Comparison of ENCODE assay signal across 8 cellular contexts in the genomic region with DNA sequence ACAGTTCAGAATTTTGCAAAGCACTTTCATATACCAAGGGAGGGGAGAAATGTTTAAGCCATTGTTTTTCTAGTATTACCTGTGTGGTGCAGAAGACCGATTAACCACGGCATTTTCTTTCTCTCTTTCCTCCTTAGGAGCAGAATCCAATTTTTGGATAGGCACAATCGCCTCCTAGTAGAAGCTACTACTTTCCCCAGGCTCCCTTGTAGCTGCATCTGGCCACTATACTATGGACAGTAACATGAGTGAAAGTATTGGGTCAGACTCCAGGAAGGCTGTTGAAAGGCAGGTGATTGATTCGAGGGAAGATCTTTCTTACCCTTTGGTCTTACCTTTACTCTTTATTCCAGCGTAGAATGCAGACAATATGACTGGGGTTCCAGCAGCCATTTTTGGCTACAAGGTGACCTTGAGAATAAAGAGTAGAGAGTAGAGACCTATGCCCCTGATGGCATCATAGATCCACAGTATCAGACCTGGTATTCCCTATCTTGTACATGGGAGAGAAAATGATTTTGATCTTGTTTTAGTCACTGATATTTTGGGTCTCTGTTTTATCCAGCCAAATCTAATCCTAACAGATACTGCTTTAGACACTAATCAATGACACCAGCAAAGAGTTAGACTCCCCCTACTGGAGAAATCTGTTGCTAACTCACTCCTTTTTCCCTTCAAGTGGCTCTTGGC.
DNase-seq lines count a peak whose midpoint lies in the region; ATAC-seq and TF ChIP-seq lines count a peak whose summit lies in the region.

No MANE protein-coding gene starts in this region.

- H3K27me3 ChIP-seq in GM23338 (ENCODE audit: insufficient read depth) (no peaks in the 10 kb centered on the region), testis (no peaks in the 10 kb centered on the region)

- intact Hi-C loops in testis (cut with DNase I; ENCODE audit: low total_unique reads) = no loop called here

- TF ChIP-seq CTCF in GM23338 (conservative IDR thresholded peaks at IDR 0.05; ENCODE audit: low read depth in 2 of 2) = peak; percentile 76 to 93
- TF ChIP-seq CTCF in testis (IDR thresholded peaks at IDR 0.05) = peak in 2 of 3 experiments; percentile 18 to 60

- H3K9me3 Mint-ChIP-seq in GM23338 = no peaks in the 10 kb centered on the region
- no peaks in the 10 kb centered on the region for H3K9me3 Mint-ChIP-seq in activated CD8-positive, alpha-beta T cell treated with anti-CD3 and anti-CD28 coated beads, Interleukin-2, amount 10 ng/mL, durations not matched to agents 7 days and 5 days (ENCODE audit: insufficient read depth)
- no peaks in the 10 kb centered on the region for H3K9me3 Mint-ChIP-seq in immature natural killer cell

- 90 to 94% methylated on average over 5 of the region's 5 CpGs for WGBS in testis, 2 donors

- CTCF ChIA-PET in activated CD8-positive, alpha-beta T cell treated with anti-CD3 and anti-CD28 coated beads, Interleukin-2, amount 10 ng/mL, durations not matched to agents 7 days and 5 days (lab: Charles Lee) = interaction anchor here (0.6 to 13.4 kb wide), 22 partner anchors 8 to 481 kb away, joined by 3 to 160 read pairs (median 5); no protein-coding TSS in a partner anchor

- no peaks in the 10 kb centered on the region for H3K79me2 ChIP-seq in GM23338 (replicated peaks; ENCODE audit: insufficient read depth)

- ATAC-seq in GM23338 = peak; percentile 85
- peak; percentile 88 for ATAC-seq in activated CD8-positive, alpha-beta T cell treated with anti-CD3 and anti-CD28 coated beads, Interleukin-2, amount 10 ng/mL, durations not matched to agents 7 days and 5 days

- H2AFZ ChIP-seq in GM23338 = 0 out of 2 replicates have a peak overlapping the region, but pooled peaks have one; percentile 49

- H3K9me2 ChIP-seq in GM23338 (ENCODE audit: insufficient read depth) = peaks cover 11% of the 10 kb centered on the region; the same call in 1 of the 2 replicates

- H4K20me1 ChIP-seq in GM23338 (replicated peaks; ENCODE audit: insufficient read depth) = no peaks in the 10 kb centered on the region

- peak; percentile 39 for DNase-seq in DMS79 treated with DMSO at 0.1 percent for 48 hours (lab: John Stamatoyannopoulos, UW)
- no peak for DNase-seq in DMS79 (lab: John Stamatoyannopoulos, UW)
- DNase-seq in GM23338 (ENCODE audit: low spot score) = peak; percentile 86
- peak; percentile 9 for DNase-seq in NCI-H187 treated with DMSO at 0.1 percent for 48 hours (lab: John Stamatoyannopoulos, UW)
- DNase-seq in activated CD8-positive, alpha-beta T cell treated with anti-CD3 and anti-CD28 coated beads, Interleukin-2, amount 10 ng/mL, durations not matched to agents 7 days and 5 days = peak; percentile 50
- DNase-seq in immature natural killer cell = peak; percentile 51 to 62 (median 58)
- DNase-seq in testis = no peak
- DNase-seq in NCI-H2171 (lab: John Stamatoyannopoulos, UW) = no peak

- no peaks in the 10 kb centered on the region for H3F3A ChIP-seq in GM23338 (replicated peaks; ENCODE audit: low read depth)

- H3K27ac Mint-ChIP-seq in GM23338 = peak overlapping the region; percentile 82; the same call in 1 of the 2 replicates
- peak overlapping the region; percentile 51 for H3K27ac Mint-ChIP-seq in activated CD8-positive, alpha-beta T cell treated with anti-CD3 and anti-CD28 coated beads, Interleukin-2, amount 10 ng/mL, durations not matched to agents 7 days and 5 days
- H3K27ac Mint-ChIP-seq in immature natural killer cell = peak overlapping the region in 2 of 6 donors; percentile 5 to 79

- H3K4me1 Mint-ChIP-seq in GM23338 (peaks cover 10% of the 10 kb centered on the region), immature natural killer cell (peaks cover 8 to 13% of the 10 kb centered on the region in 2 donors)
- peaks cover 19% of the 10 kb centered on the region for H3K4me1 Mint-ChIP-seq in activated CD8-positive, alpha-beta T cell treated with anti-CD3 and anti-CD28 coated beads, Interleukin-2, amount 10 ng/mL, durations not matched to agents 7 days and 5 days (ENCODE audit: low read depth)

- no peak overlapping the region for H3K4me2 ChIP-seq in GM23338

- H3K27ac ChIP-seq in GM23338 (ENCODE audit: low read depth) (no peak overlapping the region), testis (no peak overlapping the region)

- H3K27me3 Mint-ChIP-seq in GM23338 (ENCODE audit: insufficient read depth, low read depth, poor library complexity) (peaks cover 5% of the 10 kb centered on the region), immature natural killer cell (ENCODE audit: low read depth in 3 of 3) (peaks cover 0 to 6% (median 2%) of the 10 kb centered on the region in 3 donors)
- no peaks in the 10 kb centered on the region for H3K27me3 Mint-ChIP-seq in activated CD8-positive, alpha-beta T cell treated with anti-CD3 and anti-CD28 coated beads, Interleukin-2, amount 10 ng/mL, durations not matched to agents 7 days and 5 days (ENCODE audit: low read depth)

- no peak overlapping the region for H3K4me3 Mint-ChIP-seq in GM23338
- H3K4me3 Mint-ChIP-seq in activated CD8-positive, alpha-beta T cell treated with anti-CD3 and anti-CD28 coated beads, Interleukin-2, amount 10 ng/mL, durations not matched to agents 7 days and 5 days = no peak overlapping the region
- H3K4me3 Mint-ChIP-seq in immature natural killer cell = no peak overlapping the region

- POLR2A ChIA-PET in activated CD8-positive, alpha-beta T cell treated with anti-CD3 and anti-CD28 coated beads, Interleukin-2, amount 10 ng/mL, durations not matched to agents 7 days and 5 days (lab: Charles Lee) = interaction anchor here (1.3 kb wide), 1 partner anchor 109 kb away, joined by 3 read pairs; no protein-coding TSS in a partner anchor

- H3K36me3 ChIP-seq in GM23338 (ENCODE audit: insufficient read depth) (no peaks in the 10 kb centered on the region), testis (ENCODE audit: low read depth, missing control alignments) (no peaks in the 10 kb centered on the region)

- 0 out of 2 replicates have a peak, but pooled peaks cover 8% of the 10 kb centered on the region for H3K4me1 ChIP-seq in GM23338 (ENCODE audit: insufficient read depth)
- H3K4me1 ChIP-seq in testis = no peaks in the 10 kb centered on the region

- H3K4me3 ChIP-seq in GM23338 (no peak overlapping the region), testis (no peak overlapping the region)

- no peak for TF ChIP-seq POLR2A in testis (IDR thresholded peaks at IDR 0.05)

- H3K9me3 ChIP-seq in testis = no peaks in the 10 kb centered on the region

- no peaks in the 10 kb centered on the region for H3K36me3 Mint-ChIP-seq in GM23338 (ENCODE audit: low read depth)
- no peaks in the 10 kb centered on the region for H3K36me3 Mint-ChIP-seq in activated CD8-positive, alpha-beta T cell treated with anti-CD3 and anti-CD28 coated beads, Interleukin-2, amount 10 ng/mL, durations not matched to agents 7 days and 5 days (ENCODE audit: low read depth)
- H3K36me3 Mint-ChIP-seq in immature natural killer cell = no peaks in the 10 kb centered on the region

TF ChIP-seq in GM23338, 12 proteins besides CTCF, POLR2A, EP300 and RAD21 (continues in another document):
- no peak for TF ChIP-seq STAT1 (IDR thresholded peaks at IDR 0.05; ENCODE audit: unreplicated experiment)
- no peak for TF ChIP-seq POLR2AphosphoS5 (IDR thresholded peaks at IDR 0.05; ENCODE audit: low read depth)
- no peak for TF ChIP-seq NANOG (IDR thresholded peaks at IDR 0.05; ENCODE audit: borderline replicate concordance)

Comparison
In these comparisons a context has a peak if more than half of its experiments do, and no peak if none do; other contexts are left out.
1. DNase-seq: peak in DMS79 treated with DMSO at 0.1 percent for 48 hours (single experiment), GM23338 (single experiment), NCI-H187 treated with DMSO at 0.1 percent for 48 hours (single experiment), activated CD8-positive, alpha-beta T cell treated with anti-CD3 and anti-CD28 coated beads, Interleukin-2, amount 10 ng/mL, durations not matched to agents 7 days and 5 days (single experiment) and immature natural killer cell (3 of 3); none in DMS79 (single experiment), testis (single experiment) and NCI-H2171 (single experiment).